21 cellular contexts compared by ENCODE assay signal in genomic region chr2:150100311-150100710, GRCh38.
"Had no signal": no experiment of that assay in that cellular context is flagged by ENCODE, and none has a peak within 500 bp of the region (broad histone marks: within the 10 kb centered on the region; RNA-seq: fewer than 3 reads in every experiment).

No MANE protein-coding gene starts in this region.

- H3K36me3 ChIP-seq: neutrophil, pancreas, right lobe of liver, thyroid gland, vagina had no signal

- H2AFZ ChIP-seq: hepatocyte had no signal

- H3K4me3 Mint-ChIP-seq: memory B cell; natural killer cell; stimulated activated naive CD8-positive, alpha-beta T cell treated with anti-CD3 and anti-CD28 coated beads, Interleukin-15, amount 100 ng/mL, for 72 hours had no signal

- FAIRE-seq: frontal cortex, kidney, pancreas, small intestine had no signal

- H3K4me2 ChIP-seq: hepatocyte had no signal

- H3K4me1 ChIP-seq: vagina had no signal

- H3K79me2 ChIP-seq: hepatocyte had no signal

- ATAC-seq: left lobe of liver; natural killer cell; pancreas; right lobe of liver; stimulated activated naive CD8-positive, alpha-beta T cell treated with anti-CD3 and anti-CD28 coated beads, Interleukin-15, amount 100 ng/mL, for 72 hours had no signal

- H3K27me3 Mint-ChIP-seq: memory B cell; stimulated activated naive CD8-positive, alpha-beta T cell treated with anti-CD3 and anti-CD28 coated beads, Interleukin-15, amount 100 ng/mL, for 72 hours had no signal

- H3K27me3 ChIP-seq: dorsolateral prefrontal cortex, hepatocyte, neutrophil, pancreas, right lobe of liver, thyroid gland, vagina had no signal

- H3K27ac Mint-ChIP-seq: memory B cell; natural killer cell; stimulated activated naive CD8-positive, alpha-beta T cell treated with anti-CD3 and anti-CD28 coated beads, Interleukin-15, amount 100 ng/mL, for 72 hours had no signal

- DNase-seq: effector CD4-positive, alpha-beta T cell; kidney; natural killer cell; pancreas; right lobe of liver; small intestine; stimulated activated CD4-positive, alpha-beta T cell treated with anti-CD3 and anti-CD28 coated beads, Interleukin-15, amount 100 ng/mL, for 24 hours; stimulated activated CD4-positive, alpha-beta T cell treated with anti-CD3 and anti-CD28 coated beads, Interleukin-4, amount 100 ng/mL, for 1 hour; stimulated activated CD8-positive, alpha-beta memory T cell treated with anti-CD3 and anti-CD28 coated beads, Interleukin-4, amount 100 ng/mL, for 48 hours; stimulated activated naive CD4-positive, alpha-beta T cell; stimulated activated naive CD8-positive, alpha-beta T cell treated with anti-CD3 and anti-CD28 coated beads, Interleukin-15, amount 100 ng/mL, for 72 hours; trophoblast cell had no signal

- H3K9me3 ChIP-seq: neutrophil, pancreas, right lobe of liver, thyroid gland, vagina had no signal

- H3K27ac ChIP-seq: dorsolateral prefrontal cortex, hepatocyte, neutrophil, pancreas, right lobe of liver, thyroid gland, vagina had no signal

- H3K4me3 ChIP-seq: dorsolateral prefrontal cortex, hepatocyte, lung, pancreas, right lobe of liver, thyroid gland, vagina had no signal

- H3K4me1 Mint-ChIP-seq: memory B cell; natural killer cell; stimulated activated naive CD8-positive, alpha-beta T cell treated with anti-CD3 and anti-CD28 coated beads, Interleukin-15, amount 100 ng/mL, for 72 hours had no signal

- H3K9me3 Mint-ChIP-seq: memory B cell; stimulated activated naive CD8-positive, alpha-beta T cell treated with anti-CD3 and anti-CD28 coated beads, Interleukin-15, amount 100 ng/mL, for 72 hours had no signal

- H3K36me3 Mint-ChIP-seq: memory B cell, natural killer cell had no signal
